9 cellular contexts compared by ENCODE assay signal in genomic region chr10:93413252-93413689, GRCh38.
A peak's percentile ranks its signal among the peaks of the same experiment; 100 is the strongest.
DNase-seq lines count a peak whose midpoint lies in the region; ATAC-seq, FAIRE-seq and TF ChIP-seq lines count a peak whose summit lies in the region.
"Had no signal": no experiment of that assay in that cellular context is flagged by ENCODE, and none has a peak within 500 bp of the region (broad histone marks: within the 10 kb centered on the region; RNA-seq: fewer than 3 reads in every experiment).

No MANE protein-coding gene starts in this region.

- H3K9me1 ChIP-seq in keratinocyte (ENCODE audit: control insufficient read depth, extremely low read depth, insufficient read depth, low read length), result no peaks in the 10 kb centered on the region

- H3K4me1 ChIP-seq in keratinocyte (ENCODE audit: control insufficient read depth, extremely low read depth, insufficient read depth, low read length) (peaks cover 17% of the 10 kb centered on the region), thymus (ENCODE audit: control insufficient read depth, insufficient read depth, low read length) (peaks cover 14% of the 10 kb centered on the region)

- DNase-seq in activated gamma-delta T cell treated with Interleukin-2 at 50 U/mL for 16 hours (peak; percentile 16), activated gamma-delta T cell (lab: John Stamatoyannopoulos, UW) (no peak), activated T-helper 1 cell treated with Interleukin-2 at 50 U/mL for 16 hours (ENCODE audit: low read depth) (peak; percentile 1), keratinocyte (ENCODE audit: low read depth, low spot score) (no peak), omental fat pad (ENCODE audit: low spot score) (no peak), amniotic stem cell (lab: John Stamatoyannopoulos, UW) (no peak)

- ATAC-seq in omental fat pad (ENCODE audit: low FRiP score) (no peak), GM21619 (IDR thresholded peaks at IDR 0.05; ENCODE audit: unreplicated experiment) (no peak)
- ATAC-seq: Panc1 had no signal

- H3K27ac ChIP-seq in keratinocyte (ENCODE audit: control insufficient read depth, insufficient read depth, low read length), result peak overlapping the region; percentile 45
- H3K27ac ChIP-seq in thymus (ENCODE audit: low read depth), result peak overlapping the region; percentile 75

- H3K9me3 ChIP-seq in keratinocyte (ENCODE audit: control insufficient read depth, low read depth, low read length) (no peaks in the 10 kb centered on the region), thymus (ENCODE audit: control insufficient read depth) (no peaks in the 10 kb centered on the region)

- H3K79me2 ChIP-seq in keratinocyte (ENCODE audit: control insufficient read depth, insufficient read depth, low read length), result peaks cover 16% of the 10 kb centered on the region

- H3K27me3 ChIP-seq in keratinocyte (ENCODE audit: control insufficient read depth, extremely low read depth, insufficient read depth, low read length), result no peaks in the 10 kb centered on the region
- no peaks in the 10 kb centered on the region for H3K27me3 ChIP-seq in thymus (ENCODE audit: control insufficient read depth, insufficient read depth)

- H4K20me1 ChIP-seq in keratinocyte (ENCODE audit: control insufficient read depth, extremely low read depth, insufficient read depth, low read length), result no peaks in the 10 kb centered on the region

- H3K9ac ChIP-seq in keratinocyte (ENCODE audit: control insufficient read depth, extremely low read depth, insufficient read depth, low read length), result no peak overlapping the region

- H3K4me2 ChIP-seq in keratinocyte (ENCODE audit: control insufficient read depth, extremely low read depth, insufficient read depth, low read depth, low read length), result no peak overlapping the region

- no peak overlapping the region for H3K4me3 ChIP-seq in keratinocyte (ENCODE audit: control insufficient read depth in 2 of 3, extremely low read depth in 1 of 3, insufficient read depth in 2 of 3, low read depth in 1 of 3, low read length in 3 of 3)
- H3K4me3 ChIP-seq in thymus (ENCODE audit: low read length), result no peak overlapping the region

- dilution Hi-C loops in keratinocyte (cut with MboI; ENCODE audit: extremely low pct_ligation_motif_present, low sequenced_read_pairs), result no loop called here

- TF ChIP-seq CTCF in keratinocyte (optimal IDR thresholded peaks at IDR 0.05 in 1 of 3, IDR thresholded peaks at IDR 0.05 in 1 of 3, conservative IDR thresholded peaks at IDR 0.05 in 1 of 3; ENCODE audit: extremely low read depth in 1 of 3, insufficient read depth in 2 of 3, low read length in 3 of 3) (no peak), omental fat pad (IDR thresholded peaks at IDR 0.05) (no peak)

- H3K36me3 ChIP-seq in keratinocyte (ENCODE audit: control insufficient read depth in 2 of 2, extremely low read depth in 1 of 2, insufficient read depth in 2 of 2, low read length in 2 of 2), result peaks cover 40 to 48% of the 10 kb centered on the region in 2 experiments
- no peaks in the 10 kb centered on the region for H3K36me3 ChIP-seq in thymus (ENCODE audit: control insufficient read depth, insufficient read depth)

- peak; percentile 94 for FAIRE-seq in keratinocyte (lab: Jason Lieb, UNC)

- WGBS in thymus, result 5% methylated on average over 3 of the region's 3 CpGs

- no peak overlapping the region for H2AFZ ChIP-seq in keratinocyte (ENCODE audit: control insufficient read depth, low read length)

Comparison
In these comparisons a context has a peak if more than half of its experiments do, and no peak if none do; other contexts are left out.
1. DNase-seq: peak in activated gamma-delta T cell treated with Interleukin-2 at 50 U/mL for 16 hours (single experiment) and activated T-helper 1 cell treated with Interleukin-2 at 50 U/mL for 16 hours (single experiment); none in activated gamma-delta T cell (single experiment), keratinocyte (single experiment), omental fat pad (single experiment) and amniotic stem cell (single experiment).